In genomic region chr17:41647940-41648410, GRCh38 we compare ENCODE assay signal across 8 cellular contexts. TPM values are rescaled to one million over a fixed set of nuclear protein-coding genes. Genes with fewer than 3 reads are reported as not detected.
DNase-seq lines count a peak whose midpoint lies in the region; ATAC-seq and TF ChIP-seq lines count a peak whose summit lies in the region.

No MANE protein-coding gene starts in this region.

- peak; percentile 88 to 90 for ATAC-seq in right cardiac atrium
- peak; percentile 85 to 94 (median 86) for ATAC-seq in psoas muscle

- no peaks in the 10 kb centered on the region for H3K36me3 ChIP-seq in psoas muscle (ENCODE audit: insufficient read depth in 1 of 2, low read depth in 1 of 2)
- H3K36me3 ChIP-seq in urinary bladder (ENCODE audit: insufficient read depth): no peaks in the 10 kb centered on the region

- intact Hi-C loops in right cardiac atrium (cut with DNase I): loop anchor here in 3 of 4 donors (5.0 kb wide), 3 partner anchors 96 to 741 kb away; no protein-coding TSS in a partner anchor
- intact Hi-C loops in psoas muscle (cut with DNase I): loop anchor here (1.0 to 10.0 kb wide), 6 partner anchors 14 to 846 kb away; no protein-coding TSS in a partner anchor

- H3K27me3 Mint-ChIP-seq in T-helper 2 cell treated with Interferon-gamma antibody and Interleukin-4, amounts not matched to agents 5 μg/mL and 100 μg/mL, for 36 hours (ENCODE audit: low read depth): peaks cover 4% of the 10 kb centered on the region

- H3K9me3 ChIP-seq in right cardiac atrium (ENCODE audit: control insufficient read depth, low read length) (no peaks in the 10 kb centered on the region), psoas muscle (no peaks in the 10 kb centered on the region)

- H3K4me1 ChIP-seq in right cardiac atrium (ENCODE audit: control insufficient read depth, insufficient read depth, low read length) (peaks cover 3% of the 10 kb centered on the region), psoas muscle (peaks cover 9% of the 10 kb centered on the region), urinary bladder (ENCODE audit: insufficient read depth) (no peaks in the 10 kb centered on the region)

- H3K4me3 ChIP-seq in right cardiac atrium (ENCODE audit: low read length): no peak overlapping the region
- peak overlapping the region; percentile 61 for H3K4me3 ChIP-seq in psoas muscle
- no peak overlapping the region for H3K4me3 ChIP-seq in urinary bladder (ENCODE audit: low read depth, low read length)

- no peaks in the 10 kb centered on the region for H3K9me3 Mint-ChIP-seq in T-helper 2 cell treated with Interferon-gamma antibody and Interleukin-4, amounts not matched to agents 5 μg/mL and 100 μg/mL, for 36 hours

- 1% methylated on average over 22 of the region's 22 CpGs for WGBS in right cardiac atrium
- 1 to 2% (median 1%) methylated on average over 21 to 22 of the region's 22 CpGs for WGBS in psoas muscle, 3 donors
- 1% methylated on average over 22 of the region's 22 CpGs for WGBS in urinary bladder

- H3K27me3 ChIP-seq in right cardiac atrium (ENCODE audit: control insufficient read depth, insufficient read depth) (no peaks in the 10 kb centered on the region), psoas muscle (ENCODE audit: insufficient read depth in 3 of 3, low read length in 2 of 3) (no peaks in the 10 kb centered on the region)

- no peaks in the 10 kb centered on the region for H3K36me3 Mint-ChIP-seq in T-helper 2 cell treated with Interferon-gamma antibody and Interleukin-4, amounts not matched to agents 5 μg/mL and 100 μg/mL, for 36 hours (ENCODE audit: low read depth)

- H3K4me1 Mint-ChIP-seq in T-helper 2 cell treated with Interferon-gamma antibody and Interleukin-4, amounts not matched to agents 5 μg/mL and 100 μg/mL, for 36 hours (ENCODE audit: low read depth): peaks cover 5% of the 10 kb centered on the region

- H3K4me3 Mint-ChIP-seq in T-helper 2 cell treated with Interferon-gamma antibody and Interleukin-4, amounts not matched to agents 5 μg/mL and 100 μg/mL, for 36 hours: peak overlapping the region; percentile 68

- H3K27ac ChIP-seq in right cardiac atrium (ENCODE audit: low read length) (no peak overlapping the region), psoas muscle (no peak overlapping the region), urinary bladder (ENCODE audit: low read depth) (peak overlapping the region; percentile 46)

- DNase-seq in NCI-H2107 (lab: John Stamatoyannopoulos, UW) (peak; percentile 68), NCI-H2107 treated with DMSO at 0.1 percent for 48 hours (lab: John Stamatoyannopoulos, UW; ENCODE audit: unreplicated experiment) (no peak), NCI-H1105 (lab: John Stamatoyannopoulos, UW) (peak; percentile 71), amygdala (lab: John Stamatoyannopoulos, UW) (peak in 55 of 56 donors; percentile 13 to 92 (median 63)), right cardiac atrium (peak; percentile 88 to 97 (median 95)), psoas muscle (peak; percentile 88 to 94)
- DNase-seq in T-helper 2 cell treated with Interferon-gamma antibody and Interleukin-4, amounts not matched to agents 5 μg/mL and 100 μg/mL, for 36 hours (ENCODE audit: low spot score): peak; percentile 79

- no peak overlapping the region for H3K27ac Mint-ChIP-seq in T-helper 2 cell treated with Interferon-gamma antibody and Interleukin-4, amounts not matched to agents 5 μg/mL and 100 μg/mL, for 36 hours

- peak; percentile 96 for TF ChIP-seq CTCF in psoas muscle (IDR thresholded peaks at IDR 0.05)

RNA-seq across cellular contexts. Expression of gene KRT17, which starts 23.6 kb away (rescaled TPM):
- total RNA-seq in right cardiac atrium (not detected), psoas muscle (not detected), urinary bladder (33.5 TPM)
- polyA plus RNA-seq in right cardiac atrium (0.09 TPM), psoas muscle (under 1 TPM; 0.10 to 0.38 (median 0.20) TPM), urinary bladder (72.1 TPM)

RNA-seq across cellular contexts. Expression of gene KRT16, which starts 35.4 kb away (rescaled TPM):
- total RNA-seq in right cardiac atrium (not detected), psoas muscle (under 1 TPM in 2 of 4 donors, not detected in 2; 0.21 to 0.26 TPM), urinary bladder (not detected)
- polyA plus RNA-seq in right cardiac atrium (0.27 TPM), psoas muscle (under 1 TPM in 2 of 3 donors, not detected in 1; 0.07 to 0.09 TPM), urinary bladder (0.20 TPM)

RNA-seq across cellular contexts. Expression of gene EIF1, which starts 40.7 kb away (rescaled TPM):
- 1,000 to 10,000 TPM in 2 of 4 donors, 100 to 1,000 TPM in 2; 959 to 1,186 (median 1,014) TPM for total RNA-seq in right cardiac atrium
- polyA plus RNA-seq in right cardiac atrium: 983 TPM
- 1,000 to 10,000 TPM; 1,399 to 2,094 (median 1,752) TPM for total RNA-seq in psoas muscle
- 1,000 to 10,000 TPM; 1,437 to 2,724 (median 2,114) TPM for polyA plus RNA-seq in psoas muscle
- 96.6 TPM for total RNA-seq in urinary bladder
- polyA plus RNA-seq in urinary bladder: 649 TPM

Comparison
In these comparisons a context has a peak if more than half of its experiments do, and no peak if none do; other contexts are left out.
1. RNA of gene KRT17, which starts 23.6 kb away (total RNA-seq): 33.5 TPM in urinary bladder (single experiment); not detected in psoas muscle and not detected in right cardiac atrium; every median in the first group is over 10 times any median in the second.